ENCODE assay signal across 8 cellular contexts in genomic region chr3:11269007-11269406, GRCh38.
"Had no signal": no experiment of that assay in that cellular context is flagged by ENCODE, and none has a peak within 500 bp of the region (broad histone marks: within the 10 kb centered on the region; RNA-seq: fewer than 3 reads in every experiment).

No MANE protein-coding gene starts in this region.

- H3K27ac Mint-ChIP-seq: IgD-negative memory B cell had no signal

- H3K4me2 ChIP-seq: KMS-11 had no signal

- ATAC-seq: HepG2 had no signal

- FAIRE-seq: HepG2, HTR-8/SVneo had no signal

- H3K27ac ChIP-seq: HL-60, KMS-11 had no signal

- H3K9me3 Mint-ChIP-seq: IgD-negative memory B cell had no signal

- H3K9ac ChIP-seq: KMS-11 had no signal

- DNase-seq: IMR-90, KBM-7, KG1 had no signal
